ENCODE assay signal across 8 cellular contexts in the genomic region with DNA sequence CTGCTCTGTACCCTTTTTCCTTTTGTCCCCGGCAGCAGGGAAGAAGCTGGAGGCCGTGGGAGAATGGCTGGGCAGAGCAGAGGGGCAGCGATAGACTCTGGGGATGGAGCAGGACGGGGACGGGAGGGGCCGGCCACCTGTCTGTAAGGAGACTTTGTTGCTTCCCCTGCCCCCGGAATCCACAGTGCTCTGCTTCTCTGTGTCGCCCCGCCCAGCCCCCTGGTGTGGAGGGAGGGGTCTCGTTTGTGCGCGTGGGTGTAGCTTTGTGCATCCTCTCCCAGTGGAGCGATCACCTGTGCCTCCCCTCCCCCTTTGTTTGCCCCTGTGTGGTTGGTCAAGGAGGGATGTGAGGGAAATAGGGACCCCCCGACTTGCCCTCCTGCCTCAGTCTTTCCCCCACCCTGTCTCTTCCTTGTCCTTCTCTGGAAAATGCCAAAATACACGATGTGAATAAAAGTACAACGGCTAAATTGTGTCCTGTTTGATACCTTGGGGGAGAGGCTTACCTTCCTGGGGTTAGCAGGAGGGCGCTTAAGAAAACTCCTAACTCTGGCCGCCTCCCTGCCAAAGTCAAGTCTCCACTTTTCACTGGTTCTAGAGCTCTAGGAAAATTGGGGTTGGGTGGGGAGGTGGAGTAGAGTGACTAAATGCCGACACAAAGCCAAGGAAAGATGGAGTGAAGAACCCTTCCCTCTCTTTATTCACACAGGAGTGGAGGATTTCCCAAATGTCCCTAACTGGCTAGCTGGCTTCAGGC. TPM values are rescaled to one million over a fixed set of nuclear protein-coding genes. Genes with fewer than 3 reads are reported as not detected.
DNase-seq lines count a peak whose midpoint lies in the region; ATAC-seq, FAIRE-seq and TF ChIP-seq lines count a peak whose summit lies in the region.

No MANE protein-coding gene starts in this region.

- H3K9me3 ChIP-seq in A549 (no peaks in the 10 kb centered on the region), HUES48 (ENCODE audit: control insufficient read depth, insufficient read depth, low read length) (no peaks in the 10 kb centered on the region), muscle layer of duodenum (ENCODE audit: control insufficient read depth in 1 of 2, low read length in 2 of 2) (no peaks in the 10 kb centered on the region)

- DNase-seq in A549 (ENCODE audit: low read depth in 1 of 2, low spot score in 1 of 2) (no peak), caudate nucleus (lab: John Stamatoyannopoulos, UW) (no peak), NOMO-1 treated with DMSO at 0.1 percent for 48 hours (lab: John Stamatoyannopoulos, UW; ENCODE audit: unreplicated experiment) (no peak)
- no peak for DNase-seq in stimulated activated CD4-positive, alpha-beta T cell treated with anti-CD3 and anti-CD28 coated beads, Interleukin-15, amount 100 ng/mL, for 24 hours

- POLR2A ChIA-PET in A549 (lab: Yijun Ruan, JAX), result interaction anchor here (0.6 to 4.8 kb wide), 11 partner anchors 12 to 113 kb away, joined by 4 to 74 read pairs (median 9); partner anchors contain the start of genes C12orf57, CDCA3, MLF2 and PTMS

- no peak for FAIRE-seq in A549 (lab: Jason Lieb, UNC)

- H3K4me3 ChIP-seq in A549, result peak overlapping the region; percentile 100
- peak overlapping the region; percentile 95 for H3K4me3 ChIP-seq in HUES48 (ENCODE audit: low read depth, low read length)
- peak overlapping the region; percentile 55 to 81 for H3K4me3 ChIP-seq in muscle layer of duodenum (ENCODE audit: low read depth in 1 of 2, low read length in 2 of 2)

- WGBS in A549 (ENCODE audit: missing lambda C conversion rate), result 85% methylated on average over 19 of the region's 19 CpGs

- no peak for ATAC-seq in A549
- no peak for ATAC-seq in HG03432 (IDR thresholded peaks at IDR 0.05; ENCODE audit: unreplicated experiment)
- ATAC-seq in HG02610 (IDR thresholded peaks at IDR 0.05; ENCODE audit: unreplicated experiment), result no peak

- H3K27me3 ChIP-seq in HUES48 (ENCODE audit: control insufficient read depth, insufficient read depth, low read length) (no peaks in the 10 kb centered on the region), muscle layer of duodenum (ENCODE audit: low read depth, low read length) (no peaks in the 10 kb centered on the region)

- H3K4me2 ChIP-seq in A549, result peak overlapping the region; percentile 100

- no peak for TF ChIP-seq RAD21 in A549 (conservative IDR thresholded peaks at IDR 0.05 in 1 of 2, IDR thresholded peaks at IDR 0.05 in 1 of 2)

- TF ChIP-seq CTCF in A549 (IDR thresholded peaks at IDR 0.05), result no peak

- CTCF ChIA-PET in A549 (lab: Yijun Ruan, JAX), result interaction anchor here (1.1 to 17.9 kb wide), 13 partner anchors 9 to 113 kb away, joined by 3 to 399 read pairs (median 6); partner anchors contain the start of genes ATN1, C12orf57, CDCA3 and MLF2

- H3K36me3 ChIP-seq in HUES48 (ENCODE audit: control insufficient read depth, insufficient read depth, low read length) (peaks cover 72% of the 10 kb centered on the region), muscle layer of duodenum (ENCODE audit: control insufficient read depth in 1 of 2, insufficient read depth in 2 of 2, low read length in 2 of 2) (peaks cover 38 to 58% of the 10 kb centered on the region in 2 donors)

- H3K9ac ChIP-seq in HUES48 (ENCODE audit: low read depth, low read length), result no peak overlapping the region

- H3K27ac ChIP-seq in A549 (peak overlapping the region; percentile 97 to 99), HUES48 (ENCODE audit: low read depth, low read length) (peak overlapping the region; percentile 77), caudate nucleus (ENCODE audit: low read depth, low read length) (peak overlapping the region; percentile 80), muscle layer of duodenum (ENCODE audit: low read length) (peak overlapping the region; percentile 82)

- no peak for TF ChIP-seq POLR2A in A549 (IDR thresholded peaks at IDR 0.05; ENCODE audit: low read length)

- TF ChIP-seq EP300 in A549 (IDR thresholded peaks at IDR 0.05), result no peak

- H3K4me1 ChIP-seq in A549, result peaks cover 35% of the 10 kb centered on the region
- H3K4me1 ChIP-seq in HUES48 (ENCODE audit: control insufficient read depth, insufficient read depth, low read length), result peaks cover 33% of the 10 kb centered on the region
- peaks cover 10 to 31% of the 10 kb centered on the region in 2 donors for H3K4me1 ChIP-seq in muscle layer of duodenum (ENCODE audit: control insufficient read depth in 1 of 2, insufficient read depth in 2 of 2, low read length in 2 of 2)

TF ChIP-seq in A549, 52 proteins besides CTCF, POLR2A, EP300 and RAD21:
- TF ChIP-seq NFE2L2 (conservative IDR thresholded peaks at IDR 0.05; ENCODE audit: low read length) (no peak), ESRRA (IDR thresholded peaks at IDR 0.05; ENCODE audit: borderline replicate concordance, low read length) (no peak), CBX8 (IDR thresholded peaks at IDR 0.05) (no peak), HOXB13 (CRISPR knock-in tag; IDR thresholded peaks at IDR 0.05; ENCODE audit: low read depth) (no peak), RNF2 (IDR thresholded peaks at IDR 0.05; ENCODE audit: borderline replicate concordance, low read depth) (no peak), ZFP36 (IDR thresholded peaks at IDR 0.05; ENCODE audit: borderline replicate concordance, partially characterized antibody) (no peak), PBX3 (IDR thresholded peaks at IDR 0.05) (no peak), FOSB (CRISPR knock-in tag; IDR thresholded peaks at IDR 0.05) (no peak), CHD2 (IDR thresholded peaks at IDR 0.05; ENCODE audit: low read length, partially characterized antibody) (no peak), ZNF302 (CRISPR knock-in tag; IDR thresholded peaks at IDR 0.05) (no peak), ZSCAN20 (CRISPR knock-in tag; IDR thresholded peaks at IDR 0.05) (no peak), HEYL (CRISPR knock-in tag; IDR thresholded peaks at IDR 0.05) (no peak)
TF ChIP-seq in A549: peak in this region for 0.

RNA-seq across cellular contexts. Expression of gene TPI1, which starts 1.0 kb away (rescaled TPM):
- 1,913 and 2,511 TPM in 2 replicates for polyA plus RNA-seq in A549 (2011; rRNA removed)
- polyA plus RNA-seq in A549 (2012; cell fraction: cytosol; rRNA removed), result 2,740 and 2,946 TPM in 2 replicates
- polyA plus RNA-seq in A549 (2012; cell fraction: nucleus; rRNA removed), result 1,813 and 1,843 TPM in 2 replicates
- polyA plus RNA-seq in A549 (2017; fragmentation: RNase III; extraction: RNeasy Plus Mini Kit Qiagen cat#74134 plus additional on column Dnase treatment), result 1,221 to 1,293 TPM (median 1,253 TPM) in 3 replicates
- 2,693 and 3,241 TPM in 2 replicates for polyA minus RNA-seq in A549 (2011; rRNA and poly(A)+ RNA removed)

RNA-seq across cellular contexts. Expression of gene SPSB2, which starts 6.8 kb away (rescaled TPM):
- polyA plus RNA-seq in A549 (2011; rRNA removed) (15.3 and 16.8 TPM in 2 replicates), A549 (2017; fragmentation: RNase III; extraction: RNeasy Plus Mini Kit Qiagen cat#74134 plus additional on column Dnase treatment) (20.8 to 22.1 TPM (median 21.8 TPM) in 3 replicates)
- polyA plus RNA-seq in A549 (2012; cell fraction: cytosol; rRNA removed), result 42.8 and 51.9 TPM in 2 replicates
- 44.4 and 50.4 TPM in 2 replicates for polyA plus RNA-seq in A549 (2012; cell fraction: nucleus; rRNA removed)
- 8.9 and 9.8 TPM in 2 replicates for polyA minus RNA-seq in A549 (2011; rRNA and poly(A)+ RNA removed)

RNA-seq across cellular contexts. Expression of gene USP5, which starts 14.4 kb away (rescaled TPM):
- 58.6 and 64.5 TPM in 2 replicates for polyA plus RNA-seq in A549 (2011; rRNA removed)
- 101 and 110 TPM in 2 replicates for polyA plus RNA-seq in A549 (2012; cell fraction: cytosol; rRNA removed)
- 224 and 245 TPM in 2 replicates for polyA plus RNA-seq in A549 (2012; cell fraction: nucleus; rRNA removed)
- polyA plus RNA-seq in A549 (2017; fragmentation: RNase III; extraction: RNeasy Plus Mini Kit Qiagen cat#74134 plus additional on column Dnase treatment), result 75.3 to 78.2 TPM (median 76.9 TPM) in 3 replicates
- polyA minus RNA-seq in A549 (2011; rRNA and poly(A)+ RNA removed), result 155 and 161 TPM in 2 replicates

RNA-seq across cellular contexts. Expression of gene CDCA3, which starts 15.3 kb away (rescaled TPM):
- 51.5 and 57.5 TPM in 2 replicates for polyA plus RNA-seq in A549 (2011; rRNA removed)
- polyA plus RNA-seq in A549 (2012; cell fraction: cytosol; rRNA removed), result 126 and 149 TPM in 2 replicates
- polyA plus RNA-seq in A549 (2012; cell fraction: nucleus; rRNA removed), result 334 and 410 TPM in 2 replicates
- polyA plus RNA-seq in A549 (2017; fragmentation: RNase III; extraction: RNeasy Plus Mini Kit Qiagen cat#74134 plus additional on column Dnase treatment), result 79.6 to 92.0 TPM (median 80.2 TPM) in 3 replicates
- polyA minus RNA-seq in A549 (2011; rRNA and poly(A)+ RNA removed), result 39.1 and 46.1 TPM in 2 replicates

RNA-seq across cellular contexts. Expression of gene GNB3, which starts 25.6 kb away (rescaled TPM):
- 0.94 and 1.1 TPM in 2 replicates for polyA plus RNA-seq in A549 (2011; rRNA removed)
- 3.0 and 3.2 TPM in 2 replicates for polyA plus RNA-seq in A549 (2012; cell fraction: cytosol; rRNA removed)
- 23.6 and 24.8 TPM in 2 replicates for polyA plus RNA-seq in A549 (2012; cell fraction: nucleus; rRNA removed)
- 2.3 to 3.7 TPM (median 2.7 TPM) in 3 replicates for polyA plus RNA-seq in A549 (2017; fragmentation: RNase III; extraction: RNeasy Plus Mini Kit Qiagen cat#74134 plus additional on column Dnase treatment)
- polyA minus RNA-seq in A549 (2011; rRNA and poly(A)+ RNA removed), result 0.54 and 1.2 TPM in 2 replicates
